ENCODE assay signal across 20 cellular contexts in the genomic region with DNA sequence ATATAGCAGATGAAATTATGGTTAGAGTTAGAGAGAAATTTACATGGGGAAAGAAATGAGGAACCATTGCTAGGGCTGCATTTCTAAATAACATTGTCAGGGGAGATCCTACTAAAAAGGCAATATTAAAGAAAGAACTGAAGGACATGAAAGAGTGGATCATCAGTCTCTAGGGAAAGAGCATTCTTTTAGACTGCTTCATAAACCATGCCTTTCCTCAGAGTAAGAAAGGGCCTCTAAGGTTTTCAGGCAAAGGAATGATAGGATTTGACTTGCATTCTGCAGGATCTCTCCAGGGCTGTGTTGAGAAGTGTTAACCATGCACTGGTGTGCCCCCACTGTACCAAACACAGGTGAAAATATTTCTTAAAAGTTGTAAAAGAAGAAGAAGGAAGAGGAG.
DNase-seq lines count a peak whose midpoint lies in the region; ATAC-seq and TF ChIP-seq lines count a peak whose summit lies in the region.
"Had no signal": no experiment of that assay in that cellular context is flagged by ENCODE, and none has a peak within 500 bp of the region (broad histone marks: within the 10 kb centered on the region; RNA-seq: fewer than 3 reads in every experiment).

No MANE protein-coding gene starts in this region.

- no peak overlapping the region for H3K27ac ChIP-seq in foreskin keratinocyte
- no peak overlapping the region for H3K27ac ChIP-seq in dorsolateral prefrontal cortex
- H3K27ac ChIP-seq: SJSA1 had no signal

- DNase-seq in COLO829 (ENCODE audit: low spot score) (peak; percentile 8), amniotic epithelial cell (ENCODE audit: low read depth) (peak; percentile 8), fibroblast of peridontal ligament (ENCODE audit: extremely low read depth) (peak; percentile 69), skeletal muscle cell (ENCODE audit: low read depth) (peak; percentile 75), foreskin keratinocyte (no peak), dorsolateral prefrontal cortex (no peak)
- no peak for DNase-seq in activated T-cell treated with anti-CD3 and anti-CD28 coated beads, Interleukin-2, amount 50 U/mL, for 24 hours
- DNase-seq: Caco-2; CD4-positive, CD25-positive, alpha-beta regulatory T cell; DND-41; HCEC 1CT; Kasumi-1; MG63; NCI-H1417 treated with DMSO at 0.1 percent for 48 hours; NCI-H187 treated with DMSO at 0.1 percent for 48 hours; NCI-H2107; NCI-H526 treated with DMSO at 0.1 percent for 48 hours; OCI-M1 had no signal

- H3K4me1 Mint-ChIP-seq in activated T-cell treated with anti-CD3 and anti-CD28 coated beads, Interleukin-2, amount 50 U/mL, for 24 hours (ENCODE audit: low read depth), result no peaks in the 10 kb centered on the region
- H3K4me1 Mint-ChIP-seq: CD4-positive, CD25-positive, alpha-beta regulatory T cell had no signal

- H3K9me3 Mint-ChIP-seq in activated T-cell treated with anti-CD3 and anti-CD28 coated beads, Interleukin-2, amount 50 U/mL, for 24 hours, result no peaks in the 10 kb centered on the region

- peaks cover 12% of the 10 kb centered on the region for H3K27me3 Mint-ChIP-seq in activated T-cell treated with anti-CD3 and anti-CD28 coated beads, Interleukin-2, amount 50 U/mL, for 24 hours
- H3K27me3 Mint-ChIP-seq: CD4-positive, CD25-positive, alpha-beta regulatory T cell had no signal

- H3K4me1 ChIP-seq in foreskin keratinocyte, result no peaks in the 10 kb centered on the region
- H3K4me1 ChIP-seq: Caco-2, SJSA1 had no signal

- intact Hi-C loops in dorsolateral prefrontal cortex (cut with DNase I), result no loop called here

- no peak overlapping the region for H3K27ac Mint-ChIP-seq in activated T-cell treated with anti-CD3 and anti-CD28 coated beads, Interleukin-2, amount 50 U/mL, for 24 hours
- H3K27ac Mint-ChIP-seq: CD4-positive, CD25-positive, alpha-beta regulatory T cell had no signal

- no peak for TF ChIP-seq CTCF in foreskin keratinocyte (conservative IDR thresholded peaks at IDR 0.05)
- no peak for TF ChIP-seq CTCF in dorsolateral prefrontal cortex (IDR thresholded peaks at IDR 0.05 in 54 of 56, conservative IDR thresholded peaks at IDR 0.05 in 2 of 56; ENCODE audit: low read depth in 1 of 56, partially characterized antibody in 56 of 56)

- H3K27me3 ChIP-seq in foreskin keratinocyte (no peaks in the 10 kb centered on the region), dorsolateral prefrontal cortex (peaks cover 0 to 2% (median 0%) of the 10 kb centered on the region in 45 donors)
- H3K27me3 ChIP-seq: MG63, SJSA1 had no signal

- H3K36me3 Mint-ChIP-seq in activated T-cell treated with anti-CD3 and anti-CD28 coated beads, Interleukin-2, amount 50 U/mL, for 24 hours (ENCODE audit: low read depth), result no peaks in the 10 kb centered on the region
- H3K36me3 Mint-ChIP-seq: CD4-positive, CD25-positive, alpha-beta regulatory T cell had no signal

- no peak overlapping the region for H3K4me3 ChIP-seq in skeletal muscle cell (ENCODE audit: low read depth, low read length)
- no peak overlapping the region for H3K4me3 ChIP-seq in dorsolateral prefrontal cortex
- H3K4me3 ChIP-seq: MG63, SJSA1 had no signal

- ATAC-seq in foreskin keratinocyte (no peak), HG02870 (IDR thresholded peaks at IDR 0.05; ENCODE audit: unreplicated experiment) (no peak)

- H3K4me3 Mint-ChIP-seq in activated T-cell treated with anti-CD3 and anti-CD28 coated beads, Interleukin-2, amount 50 U/mL, for 24 hours, result no peak overlapping the region
- H3K4me3 Mint-ChIP-seq: CD4-positive, CD25-positive, alpha-beta regulatory T cell had no signal

Comparison
In these comparisons a context has a peak if more than half of its experiments do, and no peak if none do; other contexts are left out.
1. DNase-seq: peak in COLO829 (single experiment), amniotic epithelial cell (single experiment), fibroblast of peridontal ligament (single experiment) and skeletal muscle cell (single experiment); none in foreskin keratinocyte (0 of 2), activated T-cell treated with anti-CD3 and anti-CD28 coated beads, Interleukin-2, amount 50 U/mL, for 24 hours (single experiment) and dorsolateral prefrontal cortex (0 of 10).